12 cellular contexts compared by ENCODE assay signal in the genomic region with DNA sequence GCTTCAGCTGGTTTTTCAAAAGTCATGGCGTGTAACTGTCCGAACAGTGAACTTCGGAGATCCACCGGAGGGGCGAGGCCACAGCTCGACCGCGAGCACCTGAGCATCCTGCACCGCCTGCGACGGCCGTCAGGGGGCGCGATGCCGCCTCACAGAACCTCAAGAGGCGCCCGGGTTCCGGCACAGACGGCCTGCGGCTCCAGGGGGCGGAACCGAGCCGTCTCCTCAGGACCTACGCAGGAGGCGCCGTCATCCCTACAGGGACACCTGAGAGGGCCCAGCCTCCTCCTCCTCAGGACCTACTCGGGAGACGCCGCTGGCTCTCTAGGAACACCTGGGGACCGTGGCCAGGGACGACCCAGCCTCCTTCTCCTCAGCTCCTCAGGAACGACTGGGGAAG. TPM values are rescaled to one million over a fixed set of nuclear protein-coding genes. Genes with fewer than 3 reads are reported as not detected.
A peak's percentile ranks its signal among the peaks of the same experiment; 100 is the strongest.
DNase-seq lines count a peak whose midpoint lies in the region; ATAC-seq and TF ChIP-seq lines count a peak whose summit lies in the region.
"Not testable (repeated sequence)": the region's sequence is repeated elsewhere in the genome, so short reads cannot be mapped to it uniquely, and the experiment has no call there.
"Had no signal": no experiment of that assay in that cellular context is flagged by ENCODE, and none has a peak within 500 bp of the region (broad histone marks: within the 10 kb centered on the region; RNA-seq: fewer than 3 reads in every experiment).

No MANE protein-coding gene starts in this region.

- H3K9me3 Mint-ChIP-seq in Calu3 (ENCODE audit: low read depth, unreplicated experiment); activated T-cell treated with anti-CD3 and anti-CD28 coated beads, Interleukin-2, amount 50 U/mL, for 4 hours; progenitor cell of endocrine pancreas (ENCODE audit: low read depth): not testable (repeated sequence)

- BruUV-seq in Calu3 (replicated peaks; lab: Mats Ljungman, UMichigan): not testable (repeated sequence)

- TF ChIP-seq CTCF in Calu3 (IDR thresholded peaks at IDR 0.05; ENCODE audit: unreplicated experiment): not testable (repeated sequence)
- TF ChIP-seq CTCF in progenitor cell of endocrine pancreas (IDR thresholded peaks at IDR 0.05; ENCODE audit: unreplicated experiment): peak; percentile 77

- peaks cover 11% of the 10 kb centered on the region for H3K4me1 Mint-ChIP-seq in Calu3 (ENCODE audit: low read depth, unreplicated experiment)
- not testable (repeated sequence) for H3K4me1 Mint-ChIP-seq in T-helper 17 cell; activated T-cell treated with anti-CD3 and anti-CD28 coated beads, Interleukin-2, amount 50 U/mL, for 4 hours (ENCODE audit: low read depth); progenitor cell of endocrine pancreas (ENCODE audit: low read depth)

- not testable (repeated sequence) for H3K27me3 ChIP-seq in effector memory CD4-positive, alpha-beta T cell (replicated peaks; ENCODE audit: control insufficient read depth, insufficient read depth, low read length, poor library complexity, severe bottlenecking)

- DNase-seq in Calu3 (peak; percentile 47), T-helper 17 cell (peak in 2 of 3 donors; percentile 53 to 66), progenitor cell of endocrine pancreas (ENCODE audit: low spot score, unreplicated experiment) (peak; percentile 86)
- DNase-seq in activated T-cell treated with anti-CD3 and anti-CD28 coated beads, Interleukin-2, amount 50 U/mL, for 4 hours: peak; percentile 71
- peak; percentile 16 to 49 (median 25) for DNase-seq in effector memory CD4-positive, alpha-beta T cell
- not testable (repeated sequence) for DNase-seq in left colon
- DNase-seq in stimulated activated CD8-positive, alpha-beta memory T cell treated with anti-CD3 and anti-CD28 coated beads, Interleukin-7, amount 100 ng/mL, for 1 hour (ENCODE audit: low read depth in 2 of 2): peak; percentile 13 to 43

- H3K27ac Mint-ChIP-seq in Calu3 (ENCODE audit: unreplicated experiment); T-helper 17 cell: not testable (repeated sequence)
- H3K27ac Mint-ChIP-seq in progenitor cell of endocrine pancreas: peak overlapping the region; percentile 83

- H3K9me3 ChIP-seq in T-helper 17 cell (ENCODE audit: control insufficient read depth, low read length, poor library complexity, severe bottlenecking); effector memory CD4-positive, alpha-beta T cell (ENCODE audit: control insufficient read depth, low read length): not testable (repeated sequence)

- not testable (repeated sequence) for H3K36me3 ChIP-seq in effector memory CD4-positive, alpha-beta T cell (ENCODE audit: control insufficient read depth, insufficient read depth, low read length)

- CTCF ChIA-PET in Calu3 (lab: Charles Lee): not testable (repeated sequence)

- not testable (repeated sequence) for H3K27ac ChIP-seq in effector memory CD4-positive, alpha-beta T cell (ENCODE audit: insufficient read depth, low read length, poor library complexity, severe bottlenecking)

- not testable (repeated sequence) for H3K27me3 Mint-ChIP-seq in Calu3 (ENCODE audit: unreplicated experiment); T-helper 17 cell; activated T-cell treated with anti-CD3 and anti-CD28 coated beads, Interleukin-2, amount 50 U/mL, for 4 hours (ENCODE audit: low read depth); progenitor cell of endocrine pancreas

- peak; percentile 75 for ATAC-seq in HG02759 (IDR thresholded peaks at IDR 0.05; ENCODE audit: unreplicated experiment)
- ATAC-seq in T-helper 17 cell: peak; percentile 98
- peak; percentile 94 to 99 for ATAC-seq in activated T-cell treated with anti-CD3 and anti-CD28 coated beads, Interleukin-2, amount 50 U/mL, for 4 hours
- ATAC-seq in left colon: peak; percentile 75

- H3K4me3 Mint-ChIP-seq in Calu3 (ENCODE audit: low read depth, unreplicated experiment): peak overlapping the region; percentile 44
- not testable (repeated sequence) for H3K4me3 Mint-ChIP-seq in T-helper 17 cell; activated T-cell treated with anti-CD3 and anti-CD28 coated beads, Interleukin-2, amount 50 U/mL, for 4 hours
- peak overlapping the region; percentile 81 for H3K4me3 Mint-ChIP-seq in progenitor cell of endocrine pancreas (ENCODE audit: low read depth)

- not testable (repeated sequence) for H3K4me1 ChIP-seq in effector memory CD4-positive, alpha-beta T cell (ENCODE audit: control insufficient read depth, insufficient read depth, low read length, poor library complexity, severe bottlenecking)

- intact Hi-C loops in Calu3 (cut with micrococcal nuclease; ENCODE audit: unreplicated experiment); left colon (cut with DNase I, micrococcal nuclease): not testable (repeated sequence)

- H3K4me3 ChIP-seq in effector memory CD4-positive, alpha-beta T cell (ENCODE audit: insufficient read depth, low read depth, low read length, poor library complexity, severe bottlenecking): not testable (repeated sequence)

- not testable (repeated sequence) for H3K36me3 Mint-ChIP-seq in Calu3 (ENCODE audit: insufficient read depth, unreplicated experiment); T-helper 17 cell (ENCODE audit: low read depth); activated T-cell treated with anti-CD3 and anti-CD28 coated beads, Interleukin-2, amount 50 U/mL, for 4 hours (ENCODE audit: insufficient read depth); progenitor cell of endocrine pancreas (ENCODE audit: insufficient read depth)

RNA-seq across cellular contexts. Expression of a gene that starts 29.1 kb away (rescaled TPM):
- not detected in 2 replicates for total RNA-seq in Calu3 (2022)
- total RNA-seq in T-helper 17 cell: not detected
- not detected for total RNA-seq in activated T-cell treated with anti-CD3 and anti-CD28 coated beads, Interleukin-2, amount 50 U/mL, for 4 hours
- total RNA-seq in left colon: not detected
- not detected in 2 replicates for total RNA-seq in progenitor cell of endocrine pancreas
- total RNA-seq: fibroblast of lung, lung microvascular endothelial cell, skeletal muscle tissue, vagina had no signal
